ENCODE assay signal across 20 cellular contexts in genomic region chr21:33241846-33242245, GRCh38. TPM values are rescaled to one million over a fixed set of nuclear protein-coding genes. Genes with fewer than 3 reads are reported as not detected.
DNase-seq lines count a peak whose midpoint lies in the region; ATAC-seq and TF ChIP-seq lines count a peak whose summit lies in the region.
"Had no signal": no experiment of that assay in that cellular context is flagged by ENCODE, and none has a peak within 500 bp of the region (broad histone marks: within the 10 kb centered on the region; RNA-seq: fewer than 3 reads in every experiment).

No MANE protein-coding gene starts in this region.

- peaks cover 0 to 56% (median 28%) of the 10 kb centered on the region in 9 donors for H3K36me3 ChIP-seq in heart left ventricle
- H3K36me3 ChIP-seq in left ventricle myocardium inferior = peaks cover 28% of the 10 kb centered on the region

- TF ChIP-seq CTCF in endothelial cell (IDR thresholded peaks at IDR 0.05; ENCODE audit: unreplicated experiment) (no peak), heart left ventricle (IDR thresholded peaks at IDR 0.05) (no peak), left ventricle myocardium inferior (IDR thresholded peaks at IDR 0.05; ENCODE audit: borderline replicate concordance) (no peak)

- CTCF ChIA-PET in activated CD4-positive, alpha-beta T cell treated with anti-CD3 and anti-CD28 coated beads for 36 hours (lab: Charles Lee) = interaction anchor here (1.3 kb wide), 1 partner anchor 10 kb away, joined by 3 read pairs; no protein-coding TSS in a partner anchor

- no peak overlapping the region for H3K27ac ChIP-seq in heart left ventricle
- no peak overlapping the region for H3K27ac ChIP-seq in left ventricle myocardium inferior (replicated peaks)
- H3K27ac ChIP-seq: gastrocnemius medialis, left lung, pancreas had no signal

- peak; percentile 23 for ATAC-seq in activated CD4-positive, alpha-beta T cell treated with anti-CD3 and anti-CD28 coated beads for 36 hours
- ATAC-seq in GM18511 (IDR thresholded peaks at IDR 0.05; ENCODE audit: unreplicated experiment) (no peak), heart left ventricle (no peak)
- ATAC-seq: gastrocnemius medialis, GM12878, left lung, pancreas had no signal

- H3K4me1 Mint-ChIP-seq in activated CD4-positive, alpha-beta T cell treated with anti-CD3 and anti-CD28 coated beads for 36 hours = peaks cover 88% of the 10 kb centered on the region
- H3K4me1 Mint-ChIP-seq in T-helper 2 cell treated with Interferon-gamma antibody and Interleukin-4, amounts not matched to agents 5 μg/mL and 100 μg/mL, for 36 hours (ENCODE audit: low read depth) = peaks cover 71% of the 10 kb centered on the region
- H3K4me1 Mint-ChIP-seq in endothelial cell (ENCODE audit: unreplicated experiment) = peaks cover 11% of the 10 kb centered on the region

- H3K9me3 ChIP-seq in heart left ventricle (no peaks in the 10 kb centered on the region), left ventricle myocardium inferior (replicated peaks) (no peaks in the 10 kb centered on the region)
- H3K9me3 ChIP-seq: gastrocnemius medialis, left lung, pancreas had no signal

- H3K27me3 ChIP-seq in heart left ventricle (no peaks in the 10 kb centered on the region), left ventricle myocardium inferior (ENCODE audit: low read depth) (no peaks in the 10 kb centered on the region)
- H3K27me3 ChIP-seq: gastrocnemius medialis, left lung, pancreas had no signal

- H3K4me1 ChIP-seq in heart left ventricle = peaks cover 0 to 84% (median 22%) of the 10 kb centered on the region in 12 donors
- H3K4me1 ChIP-seq in left ventricle myocardium inferior = peaks cover 66% of the 10 kb centered on the region
- H3K4me1 ChIP-seq: pancreas had no signal

- DNase-seq in activated CD4-positive, alpha-beta T cell treated with anti-CD3 and anti-CD28 coated beads for 36 hours = no peak
- no peak for DNase-seq in activated CD4-positive, alpha-beta T cell treated with anti-CD3 and anti-CD28 coated beads for 4 hours
- peak; percentile 34 for DNase-seq in GF-D8 (lab: John Stamatoyannopoulos, UW)
- DNase-seq in T-helper 2 cell treated with Interferon-gamma antibody and Interleukin-4, amounts not matched to agents 5 μg/mL and 100 μg/mL, for 36 hours (ENCODE audit: low spot score) = no peak
- DNase-seq in endothelial cell (ENCODE audit: low spot score) = no peak
- no peak for DNase-seq in heart left ventricle
- no peak for DNase-seq in left ventricle myocardium inferior
- DNase-seq: COR-L47; erythroblast; gastrocnemius medialis; HFFc6; left lung; NCI-H1694; NCI-H446 treated with DMSO at 0.1 percent for 48 hours; OCI-M1; pancreas; SIG-M5; stimulated activated CD4-positive, alpha-beta T cell treated with anti-CD3 and anti-CD28 coated beads, Interleukin-1b, Interleukin-23, amount 100 ng/mL, for 48 hours had no signal

- H3K9me3 Mint-ChIP-seq in activated CD4-positive, alpha-beta T cell treated with anti-CD3 and anti-CD28 coated beads for 36 hours (ENCODE audit: low read depth) = no peaks in the 10 kb centered on the region
- H3K9me3 Mint-ChIP-seq in T-helper 2 cell treated with Interferon-gamma antibody and Interleukin-4, amounts not matched to agents 5 μg/mL and 100 μg/mL, for 36 hours = no peaks in the 10 kb centered on the region
- H3K9me3 Mint-ChIP-seq in endothelial cell (ENCODE audit: unreplicated experiment) = no peaks in the 10 kb centered on the region
- H3K9me3 Mint-ChIP-seq: HFFc6 had no signal

- no peak overlapping the region for H3K4me3 Mint-ChIP-seq in activated CD4-positive, alpha-beta T cell treated with anti-CD3 and anti-CD28 coated beads for 36 hours
- peak overlapping the region; percentile 47 for H3K4me3 Mint-ChIP-seq in T-helper 2 cell treated with Interferon-gamma antibody and Interleukin-4, amounts not matched to agents 5 μg/mL and 100 μg/mL, for 36 hours
- H3K4me3 Mint-ChIP-seq in endothelial cell (ENCODE audit: unreplicated experiment) = peak overlapping the region; percentile 51
- H3K4me3 Mint-ChIP-seq: HFFc6 had no signal

- peak overlapping the region; percentile 76 for H3K27ac Mint-ChIP-seq in activated CD4-positive, alpha-beta T cell treated with anti-CD3 and anti-CD28 coated beads for 36 hours
- H3K27ac Mint-ChIP-seq in T-helper 2 cell treated with Interferon-gamma antibody and Interleukin-4, amounts not matched to agents 5 μg/mL and 100 μg/mL, for 36 hours = peak overlapping the region; percentile 70
- no peak overlapping the region for H3K27ac Mint-ChIP-seq in endothelial cell (ENCODE audit: unreplicated experiment)
- H3K27ac Mint-ChIP-seq: HFFc6 had no signal

- peaks cover 44% of the 10 kb centered on the region for H3K36me3 Mint-ChIP-seq in activated CD4-positive, alpha-beta T cell treated with anti-CD3 and anti-CD28 coated beads for 36 hours (ENCODE audit: low read depth)
- H3K36me3 Mint-ChIP-seq in T-helper 2 cell treated with Interferon-gamma antibody and Interleukin-4, amounts not matched to agents 5 μg/mL and 100 μg/mL, for 36 hours (ENCODE audit: low read depth) = peaks cover 73% of the 10 kb centered on the region
- peaks cover 59% of the 10 kb centered on the region for H3K36me3 Mint-ChIP-seq in endothelial cell (ENCODE audit: low read depth, unreplicated experiment)

- H3K4me3 ChIP-seq in heart left ventricle (no peak overlapping the region), left ventricle myocardium inferior (no peak overlapping the region)
- H3K4me3 ChIP-seq: gastrocnemius medialis, GM12878, left lung, pancreas had no signal

- POLR2A ChIA-PET in activated CD4-positive, alpha-beta T cell treated with anti-CD3 and anti-CD28 coated beads for 36 hours (lab: Charles Lee) = no interaction called here

- no peak for TF ChIP-seq POLR2A in heart left ventricle (IDR thresholded peaks at IDR 0.05)

- WGBS in heart left ventricle, 4 donors = 88 to 93% (median 91%) methylated on average over 2 of the region's 2 CpGs

- intact Hi-C loops in activated CD4-positive, alpha-beta T cell treated with anti-CD3 and anti-CD28 coated beads for 36 hours (cut with DNase I, micrococcal nuclease) = loop anchor here in 1 of 2 experiments (5.0 kb wide), 1 partner anchor 35 kb away; no protein-coding TSS in a partner anchor
- intact Hi-C loops in heart left ventricle (cut with DNase I) (loop anchor here in 1 of 10 donors (5.0 kb wide), 1 partner anchor 45 kb away; no protein-coding TSS in a partner anchor), left ventricle myocardium inferior (cut with micrococcal nuclease) (no loop called here)

- no peaks in the 10 kb centered on the region for H3K27me3 Mint-ChIP-seq in activated CD4-positive, alpha-beta T cell treated with anti-CD3 and anti-CD28 coated beads for 36 hours
- H3K27me3 Mint-ChIP-seq in T-helper 2 cell treated with Interferon-gamma antibody and Interleukin-4, amounts not matched to agents 5 μg/mL and 100 μg/mL, for 36 hours (ENCODE audit: low read depth) = no peaks in the 10 kb centered on the region
- H3K27me3 Mint-ChIP-seq in endothelial cell (ENCODE audit: unreplicated experiment) = peaks cover 7% of the 10 kb centered on the region

RNA-seq across cellular contexts. Expression of gene IFNAR2, which starts 12.1 kb away (rescaled TPM):
- total RNA-seq in activated CD4-positive, alpha-beta T cell treated with anti-CD3 and anti-CD28 coated beads for 36 hours = 10 to 100 TPM; 26.6 to 29.8 TPM
- total RNA-seq in endothelial cell (ENCODE audit: unreplicated experiment) = 21.3 TPM
- 10 to 100 TPM in 7 of 9 donors, 1 to 10 TPM in 2; 6.5 to 46.7 (median 12.9) TPM for total RNA-seq in heart left ventricle
- polyA plus RNA-seq in heart left ventricle = 1 to 10 TPM; 8.2 to 9.6 TPM
- total RNA-seq in left ventricle myocardium inferior = 9.0 TPM

RNA-seq across cellular contexts. Expression of gene IL10RB, which starts 24.3 kb away (rescaled TPM):
- 10 to 100 TPM; 22.8 to 25.0 TPM for total RNA-seq in activated CD4-positive, alpha-beta T cell treated with anti-CD3 and anti-CD28 coated beads for 36 hours
- total RNA-seq in endothelial cell (ENCODE audit: unreplicated experiment) (13.0 TPM), heart left ventricle (10 to 100 TPM in 3 of 9 donors, 1 to 10 TPM in 6; 4.5 to 28.2 (median 8.3) TPM), left ventricle myocardium inferior (6.8 TPM)
- polyA plus RNA-seq in heart left ventricle = 10 to 100 TPM in 1 of 2 donors, 1 to 10 TPM in 1; 7.4 to 12.9 TPM
